In the genomic region with DNA sequence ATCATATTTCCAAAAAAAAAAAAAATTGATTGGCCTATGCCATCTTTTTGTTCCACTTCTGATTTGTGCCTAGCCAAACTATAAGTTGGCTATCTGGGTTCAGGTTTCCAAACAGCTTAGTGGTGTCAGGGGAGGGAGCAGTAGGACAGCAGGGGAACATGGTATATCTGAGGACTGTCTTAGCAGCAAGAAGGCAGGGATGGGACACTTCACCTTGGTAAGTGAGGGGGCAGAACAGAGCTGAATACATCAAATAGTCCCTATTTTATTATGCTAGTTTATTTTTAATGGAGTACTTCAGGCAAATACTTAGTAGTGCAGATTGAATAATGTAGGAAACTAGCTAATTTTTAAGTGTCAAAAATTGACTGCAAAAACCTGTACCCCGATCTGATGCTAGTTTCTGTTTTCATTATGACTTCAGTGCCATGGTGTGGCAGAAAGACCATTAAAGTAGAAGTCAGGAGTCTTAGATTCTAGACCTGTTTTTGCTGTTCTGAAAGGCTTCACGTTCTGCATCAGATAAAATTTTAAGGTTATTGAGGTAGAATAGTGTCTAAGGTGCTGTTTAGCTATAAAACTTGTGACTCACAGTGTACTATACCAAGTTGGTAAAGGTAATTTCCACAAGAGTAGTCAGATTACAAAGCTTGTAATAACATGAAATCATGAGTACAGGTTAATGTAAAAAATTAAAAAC, we compare ENCODE assay signal across 1 cellular context.
TF ChIP-seq lines count a peak whose summit lies in the region.

No MANE protein-coding gene starts in this region.

TF ChIP-seq in GM12878, 131 proteins besides CTCF, POLR2A, EP300 and RAD21 (continued from another document):
- TF ChIP-seq ATF2 (IDR thresholded peaks at IDR 0.05; ENCODE audit: low read length) (peak; percentile 45; the same call in 1 of the 2 replicates), HDGF (IDR thresholded peaks at IDR 0.05) (0 out of 2 replicates have a peak, but pooled peaks have one; percentile 9), FOXM1 (IDR thresholded peaks at IDR 0.05; ENCODE audit: low read depth, low read length) (peak; percentile 76; the same call in 1 of the 2 replicates), JUNB (IDR thresholded peaks at IDR 0.05) (peak; percentile 87), DPF2 (IDR thresholded peaks at IDR 0.05) (peak; percentile 60; the same call in 1 of the 2 replicates), CREM (IDR thresholded peaks at IDR 0.05; ENCODE audit: low read depth) (0 out of 2 replicates have a peak, but pooled peaks have one; percentile 21), CHD4 (IDR thresholded peaks at IDR 0.05) (no peak), JUND (IDR thresholded peaks at IDR 0.05; ENCODE audit: low read depth, low read length) (peak; percentile 59; the same call in 1 of the 2 replicates), SP1 (IDR thresholded peaks at IDR 0.05; ENCODE audit: low read depth, low read length) (no peak), PAX8 (IDR thresholded peaks at IDR 0.05) (no peak), RUNX3 (IDR thresholded peaks at IDR 0.05; ENCODE audit: low read length) (peak; percentile 50), ATF7 (IDR thresholded peaks at IDR 0.05; ENCODE audit: low read depth) (peak; percentile 23; the same call in 1 of the 2 replicates), TCF7 (IDR thresholded peaks at IDR 0.05; ENCODE audit: borderline replicate concordance) (no peak), RELA (IDR thresholded peaks at IDR 0.05; ENCODE audit: borderline replicate concordance, partially characterized antibody) (no peak), IRF4 (IDR thresholded peaks at IDR 0.05; ENCODE audit: low read depth, low read length) (peak; percentile 65; the same call in 1 of the 2 replicates), TAF1 (IDR thresholded peaks at IDR 0.05; ENCODE audit: borderline replicate concordance, low read depth, low read length) (no peak), ZBTB11 (CRISPR knock-in tag; IDR thresholded peaks at IDR 0.05) (no peak)
- TF ChIP-seq, protein P1, sequence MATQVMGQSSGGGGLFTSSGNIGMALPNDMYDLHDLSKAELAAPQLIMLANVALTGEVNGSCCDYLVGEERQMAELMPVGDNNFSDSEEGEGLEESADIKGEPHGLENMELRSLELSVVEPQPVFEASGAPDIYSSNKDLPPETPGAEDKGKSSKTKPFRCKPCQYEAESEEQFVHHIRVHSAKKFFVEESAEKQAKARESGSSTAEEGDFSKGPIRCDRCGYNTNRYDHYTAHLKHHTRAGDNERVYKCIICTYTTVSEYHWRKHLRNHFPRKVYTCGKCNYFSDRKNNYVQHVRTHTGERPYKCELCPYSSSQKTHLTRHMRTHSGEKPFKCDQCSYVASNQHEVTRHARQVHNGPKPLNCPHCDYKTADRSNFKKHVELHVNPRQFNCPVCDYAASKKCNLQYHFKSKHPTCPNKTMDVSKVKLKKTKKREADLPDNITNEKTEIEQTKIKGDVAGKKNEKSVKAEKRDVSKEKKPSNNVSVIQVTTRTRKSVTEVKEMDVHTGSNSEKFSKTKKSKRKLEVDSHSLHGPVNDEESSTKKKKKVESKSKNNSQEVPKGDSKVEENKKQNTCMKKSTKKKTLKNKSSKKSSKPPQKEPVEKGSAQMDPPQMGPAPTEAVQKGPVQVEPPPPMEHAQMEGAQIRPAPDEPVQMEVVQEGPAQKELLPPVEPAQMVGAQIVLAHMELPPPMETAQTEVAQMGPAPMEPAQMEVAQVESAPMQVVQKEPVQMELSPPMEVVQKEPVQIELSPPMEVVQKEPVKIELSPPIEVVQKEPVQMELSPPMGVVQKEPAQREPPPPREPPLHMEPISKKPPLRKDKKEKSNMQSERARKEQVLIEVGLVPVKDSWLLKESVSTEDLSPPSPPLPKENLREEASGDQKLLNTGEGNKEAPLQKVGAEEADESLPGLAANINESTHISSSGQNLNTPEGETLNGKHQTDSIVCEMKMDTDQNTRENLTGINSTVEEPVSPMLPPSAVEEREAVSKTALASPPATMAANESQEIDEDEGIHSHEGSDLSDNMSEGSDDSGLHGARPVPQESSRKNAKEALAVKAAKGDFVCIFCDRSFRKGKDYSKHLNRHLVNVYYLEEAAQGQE (IDR thresholded peaks at IDR 0.05; ENCODE audit: low read depth, low read length) = no peak
TF ChIP-seq in GM12878: peak in this region for 17.
